27 cellular contexts compared by ENCODE assay signal in the genomic region with DNA sequence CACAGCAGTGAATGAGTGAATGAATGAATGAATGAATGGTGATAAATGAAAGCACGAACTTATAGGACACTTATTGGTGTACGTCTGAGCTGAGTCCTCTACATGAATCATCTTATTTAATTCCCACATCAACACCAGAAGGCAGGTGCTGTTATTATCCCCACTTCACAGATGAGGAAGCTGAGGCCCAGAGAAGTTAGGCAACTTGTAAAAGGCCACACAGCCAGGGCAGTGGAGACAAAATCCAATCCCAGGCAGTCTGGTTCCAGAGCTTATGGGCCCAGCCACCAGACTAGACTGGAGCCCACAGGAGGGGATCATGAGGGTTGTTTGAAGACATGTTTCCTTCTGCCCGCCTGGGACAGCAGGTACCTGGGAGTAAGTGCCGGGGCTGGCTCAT.
"Had no signal": no experiment of that assay in that cellular context is flagged by ENCODE, and none has a peak within 500 bp of the region (broad histone marks: within the 10 kb centered on the region; RNA-seq: fewer than 3 reads in every experiment).

No MANE protein-coding gene starts in this region.

- DNase-seq: activated CD4-positive, alpha-beta T cell treated with anti-CD3 and anti-CD28 coated beads for 4 hours; activated CD4-positive, alpha-beta T cell treated with anti-CD3 and anti-CD28 coated beads, Interleukin-2, amount 50 U/mL, for 48 hours; activated CD8-positive, alpha-beta memory T cell treated with anti-CD3 and anti-CD28 coated beads, Interleukin-2, amount 50 U/mL, for 4 hours; activated effector memory CD4-positive, alpha-beta T cell treated with anti-CD3 and anti-CD28 coated beads, Interleukin-2, amount 50 U/mL, for 16 hours; activated naive CD4-positive, alpha-beta T cell treated with anti-CD3 and anti-CD28 coated beads for 36 hours; activated naive CD8-positive, alpha-beta T cell treated with anti-CD3 and anti-CD28 coated beads for 36 hours; activated T-cell treated with anti-CD3 and anti-CD28 coated beads, Interleukin-2, amount 50 U/mL, for 1 hour; central memory CD4-positive, alpha-beta T cell; effector CD4-positive, alpha-beta T cell; left ventricle myocardium superior; mammary epithelial cell; midbrain; naive thymus-derived CD8-positive, alpha-beta T cell; small intestine; stimulated activated CD4-positive, alpha-beta T cell treated with anti-CD3 and anti-CD28 coated beads, Interleukin-1b, Interleukin-23, amount 100 ng/mL, for 48 hours; stimulated activated CD4-positive, alpha-beta T cell treated with anti-CD3 and anti-CD28 coated beads, Interleukin-4, amount 100 ng/mL, for 4 hours; stimulated activated CD8-positive, alpha-beta memory T cell treated with anti-CD3 and anti-CD28 coated beads, Interleukin-4, amount 100 ng/mL, for 48 hours; stimulated activated naive CD8-positive, alpha-beta T cell treated with anti-CD3 and anti-CD28 coated beads, Interleukin-15, amount 100 ng/mL, for 72 hours; T-helper 1 cell had no signal

- H3K27me3 ChIP-seq: adrenal gland, tibial nerve had no signal

- H3K9me3 Mint-ChIP-seq: activated naive CD8-positive, alpha-beta T cell treated with anti-CD3 and anti-CD28 coated beads for 36 hours; activated T-helper 1 cell treated with anti-CD3 and anti-CD28 coated beads, Interleukin-12 subunit alpha, Interleukin-12 subunit beta, Interleukin-2, Interleukin-4 antibody, amounts not matched to agents 30 ng/mL and 10 ng/mL and 1 ng/mL, durations not matched to agents 14 hours and 24 hours and 36 hours; dendritic cell treated with granulocyte-macrophage colony-stimulating factor and Interleukin-4, amounts not matched to agents 40 ng/mL and 50 ng/mL, for 4 days; neural crest cell; T-helper 2 cell treated with Interferon-gamma antibody and Interleukin-4, amounts not matched to agents 5 μg/mL and 100 μg/mL, for 36 hours had no signal

- H3K4me1 Mint-ChIP-seq: activated naive CD8-positive, alpha-beta T cell treated with anti-CD3 and anti-CD28 coated beads for 36 hours; stimulated activated memory B cell treated with anti-CD40 and anti-IgM and Interleukin-4, amounts not matched to agents 10 μg/mL and 1 μg/mL and 100 μg/mL, for 72 hours; stimulated activated naive CD8-positive, alpha-beta T cell treated with anti-CD3 and anti-CD28 coated beads, Interleukin-15, amount 100 ng/mL, for 72 hours had no signal

- H3K4me3 Mint-ChIP-seq: activated naive CD4-positive, alpha-beta T cell treated with anti-CD3 and anti-CD28 coated beads for 36 hours; activated naive CD8-positive, alpha-beta T cell treated with anti-CD3 and anti-CD28 coated beads for 36 hours; activated T-helper 1 cell treated with anti-CD3 and anti-CD28 coated beads, Interleukin-12 subunit alpha, Interleukin-12 subunit beta, Interleukin-2, Interleukin-4 antibody, amounts not matched to agents 30 ng/mL and 10 ng/mL and 1 ng/mL, durations not matched to agents 14 hours and 24 hours and 36 hours; dendritic cell treated with granulocyte-macrophage colony-stimulating factor and Interleukin-4, amounts not matched to agents 40 ng/mL and 50 ng/mL, for 4 days; naive thymus-derived CD8-positive, alpha-beta T cell; neural crest cell; stimulated activated memory B cell treated with anti-CD40 and anti-IgM and Interleukin-4, amounts not matched to agents 10 μg/mL and 1 μg/mL and 100 μg/mL, for 72 hours; stimulated activated naive CD8-positive, alpha-beta T cell treated with anti-CD3 and anti-CD28 coated beads, Interleukin-15, amount 100 ng/mL, for 72 hours; T-helper 2 cell treated with Interferon-gamma antibody and Interleukin-4, amounts not matched to agents 5 μg/mL and 100 μg/mL, for 36 hours had no signal

- H3K27ac ChIP-seq: adrenal gland, epithelial cell of prostate, tibial nerve had no signal

- H3K27ac Mint-ChIP-seq: activated naive CD4-positive, alpha-beta T cell treated with anti-CD3 and anti-CD28 coated beads for 36 hours; activated naive CD8-positive, alpha-beta T cell treated with anti-CD3 and anti-CD28 coated beads for 36 hours; activated T-helper 1 cell treated with anti-CD3 and anti-CD28 coated beads, Interleukin-12 subunit alpha, Interleukin-12 subunit beta, Interleukin-2, Interleukin-4 antibody, amounts not matched to agents 30 ng/mL and 10 ng/mL and 1 ng/mL, durations not matched to agents 14 hours and 24 hours and 36 hours; dendritic cell treated with granulocyte-macrophage colony-stimulating factor and Interleukin-4, amounts not matched to agents 40 ng/mL and 50 ng/mL, for 4 days; naive thymus-derived CD8-positive, alpha-beta T cell; stimulated activated memory B cell treated with anti-CD40 and anti-IgM and Interleukin-4, amounts not matched to agents 10 μg/mL and 1 μg/mL and 100 μg/mL, for 72 hours; stimulated activated naive CD8-positive, alpha-beta T cell treated with anti-CD3 and anti-CD28 coated beads, Interleukin-15, amount 100 ng/mL, for 72 hours; T-helper 2 cell treated with Interferon-gamma antibody and Interleukin-4, amounts not matched to agents 5 μg/mL and 100 μg/mL, for 36 hours had no signal

- H3K4me1 ChIP-seq: adrenal gland had no signal

- H3K36me3 Mint-ChIP-seq: activated naive CD8-positive, alpha-beta T cell treated with anti-CD3 and anti-CD28 coated beads for 36 hours; stimulated activated memory B cell treated with anti-CD40 and anti-IgM and Interleukin-4, amounts not matched to agents 10 μg/mL and 1 μg/mL and 100 μg/mL, for 72 hours had no signal

- H3K36me3 ChIP-seq: adrenal gland, tibial nerve had no signal

- ATAC-seq: left ventricle myocardium superior; naive thymus-derived CD8-positive, alpha-beta T cell; stimulated activated memory B cell treated with anti-CD40 and anti-IgM and Interleukin-4, amounts not matched to agents 10 μg/mL and 1 μg/mL and 100 μg/mL, for 72 hours; stimulated activated naive CD8-positive, alpha-beta T cell treated with anti-CD3 and anti-CD28 coated beads, Interleukin-15, amount 100 ng/mL, for 72 hours had no signal

- H3K9me3 ChIP-seq: adrenal gland had no signal

- H3K4me3 ChIP-seq: adrenal gland, tibial nerve had no signal
